Comparison of ENCODE assay signal across 8 cellular contexts in genomic region chr19:19138110-19138981, GRCh38. TPM values are rescaled to one million over a fixed set of nuclear protein-coding genes. Genes with fewer than 3 reads are reported as not detected.
DNase-seq lines count a peak whose midpoint lies in the region; ATAC-seq and TF ChIP-seq lines count a peak whose summit lies in the region.

Gene TMEM161A, minus strand, starts transcription at chr19:19138478. Its CDS starts 50 bp downstream, at chr19:19138428.

- H3K9me3 ChIP-seq in heart right ventricle (no peaks in the 10 kb centered on the region), upper lobe of left lung (no peaks in the 10 kb centered on the region)

- H3K27ac ChIP-seq in adipose tissue (ENCODE audit: low read depth, low read length) (no peak within 1 kb of the TSS), heart right ventricle (peak within 1 kb of the TSS in 9 of 10 donors; percentile 1 to 88 (median 85)), upper lobe of left lung (peak within 1 kb of the TSS; percentile 46 to 78 (median 72))

- H3K4me1 ChIP-seq in heart right ventricle (peaks cover 4 to 25% (median 15%) of the 10 kb centered on the region in 9 donors), upper lobe of left lung (peaks cover 0 to 28% (median 11%) of the 10 kb centered on the region in 4 donors)

- WGBS in adipose tissue, 3 donors, result 2 to 3% (median 3%) methylated on average over 42 of the region's 42 CpGs
- WGBS in heart right ventricle, 2 donors, result 2 to 3% methylated on average over 42 of the region's 42 CpGs
- 4 to 6% methylated on average over 13 to 20 of the region's 42 CpGs for WGBS in upper lobe of left lung, 2 donors

- TF ChIP-seq POLR2A in upper lobe of left lung (IDR thresholded peaks at IDR 0.05), result peak in 3 of 4 donors; percentile 39 to 72 (median 70)

- DNase-seq in GM13977 (ENCODE audit: low spot score) (peak; percentile 99), NCI-H146 treated with DMSO at 0.1 percent for 48 hours (lab: John Stamatoyannopoulos, UW; ENCODE audit: unreplicated experiment) (peak; percentile 95), T-helper 1 cell (peak; percentile 85 to 97 (median 91)), heart right ventricle (peak; percentile 97 to 99), posterior cingulate gyrus (peak; percentile 95 to 100 (median 97)), upper lobe of left lung (peak; percentile 92 to 97)

- ATAC-seq in HG02870 (IDR thresholded peaks at IDR 0.05; ENCODE audit: unreplicated experiment) (peak; percentile 99), heart right ventricle (peak; percentile 96 to 100 (median 98)), upper lobe of left lung (ENCODE audit: low FRiP score in 2 of 2) (peak; percentile 97 to 99)

- intact Hi-C loops in heart right ventricle (cut with DNase I), result loop anchor here in 6 of 10 donors (2.0 kb wide), 3 partner anchors 76 to 86 kb away; partner anchors contain the start of gene SLC25A42 (in 2 of the 6)
- intact Hi-C loops in posterior cingulate gyrus (cut with DNase I), result loop anchor here (5.0 kb wide), 1 partner anchor 141 kb away; no protein-coding TSS in a partner anchor

- H3K36me3 ChIP-seq in heart right ventricle (no peaks in the 10 kb centered on the region), upper lobe of left lung (no peaks in the 10 kb centered on the region)

- H3K27me3 ChIP-seq in heart right ventricle, result no peaks in the 10 kb centered on the region
- H3K27me3 ChIP-seq in upper lobe of left lung, result no peaks in the 10 kb centered on the region

- in situ Hi-C loops in GM13977 (cut with MboI; ENCODE audit: low pct_unique_long_range_greater_than_20kb, low sequenced_read_pairs, unreplicated experiment), result loop anchor here (10.0 kb wide), 1 partner anchor 84 kb away; no protein-coding TSS in a partner anchor

- TF ChIP-seq CTCF in GM13977 (IDR thresholded peaks at IDR 0.05; ENCODE audit: extremely low read depth, insufficient read depth, missing control alignments) (no peak), heart right ventricle (IDR thresholded peaks at IDR 0.05) (no peak), upper lobe of left lung (IDR thresholded peaks at IDR 0.05) (peak in 1 of 6 experiments; percentile 6)

- H3K4me3 ChIP-seq in heart right ventricle (peak within 1 kb of the TSS; percentile 32 to 85 (median 76)), upper lobe of left lung (peak within 1 kb of the TSS; percentile 60 to 89 (median 80))

- no peak for TF ChIP-seq EP300 in upper lobe of left lung (IDR thresholded peaks at IDR 0.05)

RNA-seq across cellular contexts. Expression of gene TMEM161A, which starts in this region (rescaled TPM):
- polyA plus RNA-seq in adipose tissue (10 to 100 TPM in 2 of 3 donors, 1 to 10 TPM in 1; 8.7 to 21.8 (median 19.0) TPM), heart right ventricle (10 to 100 TPM; 24.2 to 24.4 TPM)
- total RNA-seq in heart right ventricle (10 to 100 TPM; 11.4 to 27.9 (median 18.6) TPM), upper lobe of left lung (10 to 100 TPM; 18.7 to 31.6 (median 26.2) TPM)
